ENCODE assay signal across 21 cellular contexts in genomic region chr4:30073001-30073710, GRCh38.
DNase-seq lines count a peak whose midpoint lies in the region; ATAC-seq and TF ChIP-seq lines count a peak whose summit lies in the region.
"Had no signal": no experiment of that assay in that cellular context is flagged by ENCODE, and none has a peak within 500 bp of the region (broad histone marks: within the 10 kb centered on the region; RNA-seq: fewer than 3 reads in every experiment).

No MANE protein-coding gene starts in this region.

- no peaks in the 10 kb centered on the region for H3K36me3 ChIP-seq in breast epithelium
- no peaks in the 10 kb centered on the region for H3K36me3 ChIP-seq in tibial artery
- H3K36me3 ChIP-seq: MG63 had no signal

- no peak for ATAC-seq in activated naive CD8-positive, alpha-beta T cell treated with anti-CD3 and anti-CD28 coated beads, Interleukin-2, amount 50 U/mL, for 24 hours
- ATAC-seq: GM23338 had no signal

- H3K4me1 ChIP-seq in breast epithelium: no peaks in the 10 kb centered on the region
- no peaks in the 10 kb centered on the region for H3K4me1 ChIP-seq in tibial artery

- POLR2A ChIA-PET in MCF 10A (lab: Yijun Ruan, JAX): no interaction called here

- no peaks in the 10 kb centered on the region for H3K9me3 Mint-ChIP-seq in MCF 10A (ENCODE audit: unreplicated experiment)
- H3K9me3 Mint-ChIP-seq in activated naive CD8-positive, alpha-beta T cell treated with anti-CD3 and anti-CD28 coated beads, Interleukin-2, amount 50 U/mL, for 24 hours: peaks cover 24% of the 10 kb centered on the region
- H3K9me3 Mint-ChIP-seq: GM23338 had no signal

- no peak overlapping the region for H3K4me3 Mint-ChIP-seq in MCF 10A (ENCODE audit: unreplicated experiment)
- no peak overlapping the region for H3K4me3 Mint-ChIP-seq in activated naive CD8-positive, alpha-beta T cell treated with anti-CD3 and anti-CD28 coated beads, Interleukin-2, amount 50 U/mL, for 24 hours
- H3K4me3 Mint-ChIP-seq: GM23338 had no signal

- BruUV-seq in MCF 10A (replicated peaks; lab: Mats Ljungman, UMichigan): no TSS peak

- CTCF ChIA-PET in MCF 10A (lab: Yijun Ruan, JAX): no interaction called here

- H3K9me3 ChIP-seq in breast epithelium (peaks cover 0 to 4% of the 10 kb centered on the region in 2 donors), tibial artery (no peaks in the 10 kb centered on the region)
- H3K9me3 ChIP-seq: MG63 had no signal

- H3K27ac Mint-ChIP-seq in MCF 10A (ENCODE audit: low read depth, unreplicated experiment): no peak overlapping the region
- no peak overlapping the region for H3K27ac Mint-ChIP-seq in activated naive CD8-positive, alpha-beta T cell treated with anti-CD3 and anti-CD28 coated beads, Interleukin-2, amount 50 U/mL, for 24 hours
- H3K27ac Mint-ChIP-seq: GM23338 had no signal

- TF ChIP-seq POLR2A in breast epithelium (IDR thresholded peaks at IDR 0.05): no peak

- H3K27me3 ChIP-seq in breast epithelium (no peaks in the 10 kb centered on the region), tibial artery (no peaks in the 10 kb centered on the region)
- H3K27me3 ChIP-seq: MG63 had no signal

- H3K36me3 Mint-ChIP-seq in MCF 10A (ENCODE audit: insufficient read depth, unreplicated experiment): no peaks in the 10 kb centered on the region
- no peaks in the 10 kb centered on the region for H3K36me3 Mint-ChIP-seq in activated naive CD8-positive, alpha-beta T cell treated with anti-CD3 and anti-CD28 coated beads, Interleukin-2, amount 50 U/mL, for 24 hours (ENCODE audit: low read depth)

- H3K27ac ChIP-seq in breast epithelium (no peak overlapping the region), tibial artery (no peak overlapping the region)
- H3K27ac ChIP-seq: C4-2B, PC-9, SK-N-MC had no signal

- DNase-seq in MCF 10A (ENCODE audit: unreplicated experiment): peak; percentile 43
- no peak for DNase-seq in breast epithelium (ENCODE audit: low spot score in 2 of 2)
- DNase-seq in amniotic epithelial cell (ENCODE audit: low read depth): peak; percentile 17
- DNase-seq in foreskin melanocyte: peak; percentile 54
- no peak for DNase-seq in H4 (ENCODE audit: low spot score)
- no peak for DNase-seq in tibial artery
- DNase-seq in activated naive CD8-positive, alpha-beta T cell treated with anti-CD3 and anti-CD28 coated beads, Interleukin-2, amount 50 U/mL, for 24 hours: no peak
- DNase-seq: 8988T, Kasumi-1, MG63, NCI-H1694, NCI-H2081, NCI-H2171 treated with DMSO at 0.1 percent for 48 hours, NCI-H526, PC-9, RPMI8226, SHP77, SW 1271 had no signal

- H3K4me3 ChIP-seq in breast epithelium: no peak overlapping the region
- H3K4me3 ChIP-seq in tibial artery: no peak overlapping the region
- H3K4me3 ChIP-seq: GM23338, MG63, PC-9, SK-N-MC had no signal

- TF ChIP-seq CTCF in MCF 10A (IDR thresholded peaks at IDR 0.05; ENCODE audit: unreplicated experiment): no peak
- TF ChIP-seq CTCF in breast epithelium (IDR thresholded peaks at IDR 0.05): no peak
- no peak for TF ChIP-seq CTCF in tibial artery (IDR thresholded peaks at IDR 0.05)

- peaks cover 8% of the 10 kb centered on the region for H3K4me1 Mint-ChIP-seq in MCF 10A (ENCODE audit: insufficient read depth, unreplicated experiment)
- H3K4me1 Mint-ChIP-seq in activated naive CD8-positive, alpha-beta T cell treated with anti-CD3 and anti-CD28 coated beads, Interleukin-2, amount 50 U/mL, for 24 hours: no peaks in the 10 kb centered on the region
- H3K4me1 Mint-ChIP-seq: GM23338 had no signal

- no peaks in the 10 kb centered on the region for H3K27me3 Mint-ChIP-seq in MCF 10A (ENCODE audit: insufficient read depth, unreplicated experiment)
- H3K27me3 Mint-ChIP-seq in activated naive CD8-positive, alpha-beta T cell treated with anti-CD3 and anti-CD28 coated beads, Interleukin-2, amount 50 U/mL, for 24 hours: no peaks in the 10 kb centered on the region

- intact Hi-C loops in MCF 10A (cut with micrococcal nuclease): loop anchor here (5.0 kb wide), 1 partner anchor 991 kb away; no protein-coding TSS in a partner anchor
- intact Hi-C loops in breast epithelium (cut with DNase I; ENCODE audit: low total_unique reads): no loop called here
- intact Hi-C loops in tibial artery (cut with DNase I; ENCODE audit: low total_unique reads): no loop called here

Comparison
In these comparisons a context has a peak if more than half of its experiments do, and no peak if none do; other contexts are left out.
1. DNase-seq: peak in MCF 10A (single experiment), amniotic epithelial cell (single experiment) and foreskin melanocyte (single experiment); none in breast epithelium (0 of 2), H4 (single experiment), tibial artery (0 of 2) and activated naive CD8-positive, alpha-beta T cell treated with anti-CD3 and anti-CD28 coated beads, Interleukin-2, amount 50 U/mL, for 24 hours (single experiment).